1 cellular context compared by ENCODE assay signal in genomic region chrX:24513416-24513815, GRCh38.
TF ChIP-seq lines count a peak whose summit lies in the region.

No MANE protein-coding gene starts in this region.

TF ChIP-seq in WTC11, 78 proteins besides CTCF, POLR2A, EP300 and RAD21 (continued from another document):
- TF ChIP-seq FOXJ3 (CRISPR knock-in tag; IDR thresholded peaks at IDR 0.05; ENCODE audit: borderline replicate concordance) (no peak), TP53 (CRISPR knock-in tag; IDR thresholded peaks at IDR 0.05) (no peak), ZNF219 (CRISPR knock-in tag; IDR thresholded peaks at IDR 0.05; ENCODE audit: borderline replicate concordance) (no peak), NR2C2 (CRISPR knock-in tag; IDR thresholded peaks at IDR 0.05) (no peak), NFYB (CRISPR knock-in tag; conservative IDR thresholded peaks at IDR 0.05; ENCODE audit: low read depth) (no peak), GTF2I (CRISPR knock-in tag; conservative IDR thresholded peaks at IDR 0.05) (no peak)
- TF ChIP-seq, protein P1, sequence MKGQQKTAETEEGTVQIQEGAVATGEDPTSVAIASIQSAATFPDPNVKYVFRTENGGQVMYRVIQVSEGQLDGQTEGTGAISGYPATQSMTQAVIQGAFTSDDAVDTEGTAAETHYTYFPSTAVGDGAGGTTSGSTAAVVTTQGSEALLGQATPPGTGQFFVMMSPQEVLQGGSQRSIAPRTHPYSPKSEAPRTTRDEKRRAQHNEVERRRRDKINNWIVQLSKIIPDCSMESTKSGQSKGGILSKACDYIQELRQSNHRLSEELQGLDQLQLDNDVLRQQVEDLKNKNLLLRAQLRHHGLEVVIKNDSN (CRISPR knock-in tag; IDR thresholded peaks at IDR 0.05), result no peak
